In genomic region chr3:135736740-135737139, GRCh38 we compare ENCODE assay signal across 12 cellular contexts.
DNase-seq lines count a peak whose midpoint lies in the region; ATAC-seq, FAIRE-seq and TF ChIP-seq lines count a peak whose summit lies in the region.
"Had no signal": no experiment of that assay in that cellular context is flagged by ENCODE, and none has a peak within 500 bp of the region (broad histone marks: within the 10 kb centered on the region; RNA-seq: fewer than 3 reads in every experiment).

No MANE protein-coding gene starts in this region.

- no peak overlapping the region for H3K9ac ChIP-seq in Karpas-422 (ENCODE audit: low read length)
- H3K9ac ChIP-seq in astrocyte (ENCODE audit: low read length) = no peak overlapping the region

- DNase-seq in SKM-1 treated with dmso at 0.1 percent for 144 hours (lab: John Stamatoyannopoulos, UW; ENCODE audit: unreplicated experiment) = peak; percentile 28
- no peak for DNase-seq in SKM-1 (lab: John Stamatoyannopoulos, UW; ENCODE audit: unreplicated experiment)
- DNase-seq in Karpas-422 = peak; percentile 85
- DNase-seq in astrocyte (ENCODE audit: low read depth) = no peak
- DNase-seq in prostate gland (ENCODE audit: low spot score) = peak; percentile 6
- DNase-seq in effector memory CD4-positive, alpha-beta T cell = no peak
- no peak for DNase-seq in DMS114 treated with DMSO at 0.1 percent for 48 hours (lab: John Stamatoyannopoulos, UW; ENCODE audit: unreplicated experiment)
- DNase-seq: activated CD8-positive, alpha-beta memory T cell treated with anti-CD3 and anti-CD28 coated beads, Interleukin-2, amount 50 U/mL, for 4 hours; CD8-positive, alpha-beta memory T cell; mesenchymal stem cell had no signal

- no peaks in the 10 kb centered on the region for H3K4me1 Mint-ChIP-seq in astrocyte (ENCODE audit: low read depth, unreplicated experiment)
- H3K4me1 Mint-ChIP-seq: CD8-positive, alpha-beta memory T cell had no signal

- peaks cover 10% of the 10 kb centered on the region for H3K27me3 Mint-ChIP-seq in astrocyte (ENCODE audit: low read depth, unreplicated experiment)

- no peak overlapping the region for H3K4me3 ChIP-seq in Karpas-422 (ENCODE audit: low read length)
- no peak overlapping the region for H3K4me3 ChIP-seq in astrocyte (ENCODE audit: insufficient read depth, low read depth, low read length)
- H3K4me3 ChIP-seq in prostate gland = no peak overlapping the region
- H3K4me3 ChIP-seq in effector memory CD4-positive, alpha-beta T cell (ENCODE audit: insufficient read depth, low read depth, low read length, poor library complexity, severe bottlenecking) = no peak overlapping the region

- no peaks in the 10 kb centered on the region for H3K4me1 ChIP-seq in Karpas-422 (ENCODE audit: low read length)
- no peaks in the 10 kb centered on the region for H3K4me1 ChIP-seq in astrocyte (ENCODE audit: insufficient read depth, low read length)
- H3K4me1 ChIP-seq in prostate gland (replicated peaks) = no peaks in the 10 kb centered on the region
- H3K4me1 ChIP-seq in effector memory CD4-positive, alpha-beta T cell (ENCODE audit: control insufficient read depth, insufficient read depth, low read length, poor library complexity, severe bottlenecking) = no peaks in the 10 kb centered on the region

- H3K4me3 Mint-ChIP-seq in astrocyte (ENCODE audit: unreplicated experiment) = no peak overlapping the region
- H3K4me3 Mint-ChIP-seq: CD8-positive, alpha-beta memory T cell had no signal

- H3K36me3 ChIP-seq in Karpas-422 (ENCODE audit: insufficient read depth, low read length) = no peaks in the 10 kb centered on the region
- H3K36me3 ChIP-seq in astrocyte (ENCODE audit: insufficient read depth, low read length) = no peaks in the 10 kb centered on the region
- H3K36me3 ChIP-seq in prostate gland = no peaks in the 10 kb centered on the region
- no peaks in the 10 kb centered on the region for H3K36me3 ChIP-seq in effector memory CD4-positive, alpha-beta T cell (ENCODE audit: control insufficient read depth, insufficient read depth, low read length)

- no peak for TF ChIP-seq POLR2A in prostate gland (IDR thresholded peaks at IDR 0.05)

- peaks cover 10% of the 10 kb centered on the region for H3K9me3 Mint-ChIP-seq in astrocyte (ENCODE audit: unreplicated experiment)

- FAIRE-seq in astrocyte (lab: Jason Lieb, UNC) = no peak

- 57% methylated on average over 6 of the region's 6 CpGs for WGBS in prostate gland

- H4K20me1 ChIP-seq in Karpas-422 (ENCODE audit: insufficient read depth, low read depth, low read length) = no peaks in the 10 kb centered on the region
- H4K20me1 ChIP-seq in astrocyte (ENCODE audit: insufficient read depth, low read length) = no peaks in the 10 kb centered on the region

- H3K9me3 ChIP-seq in Karpas-422 (ENCODE audit: low read length) = peaks cover 27% of the 10 kb centered on the region
- H3K9me3 ChIP-seq in astrocyte (ENCODE audit: insufficient read depth, low read depth, low read length) = no peaks in the 10 kb centered on the region
- H3K9me3 ChIP-seq in prostate gland = no peaks in the 10 kb centered on the region
- H3K9me3 ChIP-seq in effector memory CD4-positive, alpha-beta T cell (ENCODE audit: control insufficient read depth, low read length) = peaks cover 3% of the 10 kb centered on the region

- no peak overlapping the region for H2AFZ ChIP-seq in Karpas-422 (ENCODE audit: low read length)
- H2AFZ ChIP-seq in astrocyte (ENCODE audit: low read depth, low read length) = no peak overlapping the region

- no peaks in the 10 kb centered on the region for H3K36me3 Mint-ChIP-seq in astrocyte (ENCODE audit: low read depth, unreplicated experiment)

- no peaks in the 10 kb centered on the region for H3K79me2 ChIP-seq in Karpas-422 (ENCODE audit: low read length)
- no peaks in the 10 kb centered on the region for H3K79me2 ChIP-seq in astrocyte (ENCODE audit: insufficient read depth, low read length)

- TF ChIP-seq CTCF in astrocyte (IDR thresholded peaks at IDR 0.05; ENCODE audit: insufficient read depth, low read depth, low read length) = peak; percentile 29
- no peak for TF ChIP-seq CTCF in prostate gland (IDR thresholded peaks at IDR 0.05)

- intact Hi-C loops in prostate gland (cut with DNase I) = no loop called here

- no peak for ATAC-seq in GM19328 (IDR thresholded peaks at IDR 0.05; ENCODE audit: unreplicated experiment)

- H3K9me2 ChIP-seq in Karpas-422 (replicated peaks; ENCODE audit: insufficient read depth, low read length) = no peaks in the 10 kb centered on the region

- H3K27me3 ChIP-seq in Karpas-422 (ENCODE audit: low read length) (no peaks in the 10 kb centered on the region), astrocyte (ENCODE audit: insufficient read depth, low read length) (no peaks in the 10 kb centered on the region), prostate gland (replicated peaks; ENCODE audit: insufficient read depth) (peaks cover 2% of the 10 kb centered on the region)
- H3K27me3 ChIP-seq in effector memory CD4-positive, alpha-beta T cell (replicated peaks; ENCODE audit: control insufficient read depth, insufficient read depth, low read length, poor library complexity, severe bottlenecking) = no peaks in the 10 kb centered on the region

- H3K27ac ChIP-seq in Karpas-422 (ENCODE audit: low read length) = no peak overlapping the region
- no peak overlapping the region for H3K27ac ChIP-seq in astrocyte (ENCODE audit: low read depth, low read length)
- H3K27ac ChIP-seq in prostate gland = no peak overlapping the region
- H3K27ac ChIP-seq in effector memory CD4-positive, alpha-beta T cell (ENCODE audit: insufficient read depth, low read length, poor library complexity, severe bottlenecking) = no peak overlapping the region
- H3K27ac ChIP-seq: RWPE1 had no signal

- H3K4me2 ChIP-seq in Karpas-422 (ENCODE audit: low read depth, low read length, poor library complexity, severe bottlenecking) (no peak overlapping the region), astrocyte (ENCODE audit: low read length) (no peak overlapping the region)

- no peak overlapping the region for H3K27ac Mint-ChIP-seq in astrocyte (ENCODE audit: unreplicated experiment)
- H3K27ac Mint-ChIP-seq: CD8-positive, alpha-beta memory T cell had no signal

Comparison
In these comparisons a context has a peak if more than half of its experiments do, and no peak if none do; other contexts are left out.
1. DNase-seq: peak in SKM-1 treated with dmso at 0.1 percent for 144 hours (single experiment), Karpas-422 (single experiment) and prostate gland (single experiment); none in SKM-1 (single experiment), astrocyte (single experiment), effector memory CD4-positive, alpha-beta T cell (0 of 3) and DMS114 treated with DMSO at 0.1 percent for 48 hours (single experiment).